ENCODE assay signal across 1 cellular context in the genomic region with DNA sequence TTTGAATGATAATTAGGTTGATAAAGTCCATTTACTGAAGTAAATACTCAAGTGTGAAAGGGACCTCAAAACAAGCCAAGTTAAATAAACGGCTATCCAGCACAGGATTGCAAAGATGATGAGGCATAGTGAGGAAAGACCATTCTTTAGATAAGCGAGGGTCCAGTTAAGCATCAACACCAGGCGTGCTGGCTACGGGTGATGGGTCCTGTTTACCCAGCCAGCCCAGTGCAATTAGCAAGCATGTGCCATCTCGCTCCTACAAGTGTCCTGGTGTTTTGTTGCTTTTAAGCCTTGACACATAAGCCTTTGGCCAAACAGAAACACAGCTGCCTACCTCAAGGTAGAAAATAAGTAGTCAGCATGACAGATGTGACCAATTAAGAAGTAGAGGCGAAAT.
TF ChIP-seq lines count a peak whose summit lies in the region.

No MANE protein-coding gene starts in this region.

TF ChIP-seq in H1, 55 proteins besides CTCF, POLR2A, EP300 and RAD21:
- no peak for TF ChIP-seq POU5F1 (IDR thresholded peaks at IDR 0.05; ENCODE audit: low read depth, low read length)
- TF ChIP-seq CHD2 (IDR thresholded peaks at IDR 0.05; ENCODE audit: low read length) = no peak
- TF ChIP-seq TEAD4 (IDR thresholded peaks at IDR 0.05; ENCODE audit: low read depth, low read length) = no peak
- no peak for TF ChIP-seq CREB1 (IDR thresholded peaks at IDR 0.05)
- no peak for TF ChIP-seq NANOG (IDR thresholded peaks at IDR 0.05; ENCODE audit: insufficient read depth, low read depth, low read length, poor library complexity, severe bottlenecking)
